ENCODE assay signal across 23 cellular contexts in the genomic region with DNA sequence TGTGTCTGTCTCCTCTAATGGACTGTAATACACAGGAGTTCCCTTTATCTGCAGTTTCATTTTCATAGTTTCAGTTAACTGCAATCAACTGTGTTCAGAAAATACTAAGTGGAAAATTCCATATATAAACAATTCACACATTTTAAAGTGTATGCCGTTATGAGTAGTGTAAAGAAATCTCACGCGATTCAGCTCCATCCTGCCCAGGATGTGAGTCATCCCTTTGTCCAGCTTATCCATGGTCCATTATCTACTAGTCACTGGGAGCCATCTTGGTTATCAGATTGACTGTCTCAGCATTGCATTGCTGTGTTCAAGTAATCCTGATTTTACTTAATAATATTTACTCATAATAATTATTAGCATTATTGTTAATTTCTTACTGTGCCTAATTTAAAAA. TPM values are rescaled to one million over a fixed set of nuclear protein-coding genes. Genes with fewer than 3 reads are reported as not detected.
DNase-seq lines count a peak whose midpoint lies in the region; ATAC-seq and TF ChIP-seq lines count a peak whose summit lies in the region.
"Had no signal": no experiment of that assay in that cellular context is flagged by ENCODE, and none has a peak within 500 bp of the region (broad histone marks: within the 10 kb centered on the region; RNA-seq: fewer than 3 reads in every experiment).

No MANE protein-coding gene starts in this region.

- H3K4me3 ChIP-seq in astrocyte of the spinal cord (ENCODE audit: low read depth, low read length) = no peak overlapping the region
- H3K4me3 ChIP-seq: spleen had no signal

- H3K36me3 Mint-ChIP-seq in T-cell = no peaks in the 10 kb centered on the region
- H3K36me3 Mint-ChIP-seq: CD4-positive, alpha-beta memory T cell had no signal

- H3K4me1 Mint-ChIP-seq in T-cell = no peaks in the 10 kb centered on the region
- H3K4me1 Mint-ChIP-seq: CD4-positive, alpha-beta memory T cell had no signal

- ATAC-seq in GM21381 (IDR thresholded peaks at IDR 0.05; ENCODE audit: unreplicated experiment) (no peak), T-cell (replicated peaks in 1 of 4) (no peak)
- ATAC-seq: activated CD8-positive, alpha-beta T cell treated with anti-CD3 and anti-CD28 coated beads, Interleukin-2, amount 10 ng/mL, durations not matched to agents 7 days and 5 days; esophagus mucosa; stimulated activated naive CD8-positive, alpha-beta T cell treated with anti-CD3 and anti-CD28 coated beads, Interleukin-15, Interleukin-2, amounts not matched to agents 100 U/mL and 50 U/mL, for 24 hours had no signal

- in situ Hi-C loops in astrocyte of the spinal cord (cut with HindIII; ENCODE audit: low sequenced_read_pairs) = no loop called here

- DNase-seq in EH (ENCODE audit: low read depth) (peak; percentile 13), HT1080 (ENCODE audit: low read depth) (peak; percentile 65), astrocyte of the spinal cord (ENCODE audit: low read depth, low spot score) (peak; percentile 20), glomerular visceral epithelial cell (ENCODE audit: extremely low spot score) (peak; percentile 3), HEK293T (ENCODE audit: extremely low spot score) (no peak), T-cell (no peak)
- DNase-seq: activated CD4-positive, alpha-beta T cell treated with anti-CD3 and anti-CD28 coated beads for 1 hour; activated CD8-positive, alpha-beta T cell treated with anti-CD3 and anti-CD28 coated beads, Interleukin-2, amount 10 ng/mL, durations not matched to agents 7 days and 5 days; activated naive CD4-positive, alpha-beta T cell treated with Interleukin-2 at 50 U/mL for 16 hours; activated T-cell treated with anti-CD3 and anti-CD28 coated beads, Interleukin-2, amount 50 U/mL, for 1 hour; amygdala; CD4-positive, alpha-beta memory T cell; glutamatergic neuron; mammary epithelial cell; NCI-H1694 treated with DMSO at 0.1 percent for 48 hours; NCI-H2171 treated with DMSO at 0.1 percent for 48 hours; NCI-H526; Right ventricle myocardium superior; spleen; stimulated activated CD4-positive, alpha-beta T cell treated with anti-CD3 and anti-CD28 coated beads, Interleukin-4, amount 100 ng/mL, for 24 hours; stimulated activated naive CD8-positive, alpha-beta T cell treated with anti-CD3 and anti-CD28 coated beads, Interleukin-15, Interleukin-2, amounts not matched to agents 100 U/mL and 50 U/mL, for 24 hours had no signal

- no peak overlapping the region for H3K27ac Mint-ChIP-seq in T-cell
- H3K27ac Mint-ChIP-seq: activated CD8-positive, alpha-beta T cell treated with anti-CD3 and anti-CD28 coated beads, Interleukin-2, amount 10 ng/mL, durations not matched to agents 7 days and 5 days; CD4-positive, alpha-beta memory T cell had no signal

- POLR2A ChIA-PET in HEK293T (lab: Yijun Ruan, JAX) (no interaction called here), T-cell (lab: Charles Lee) (no interaction called here)

- no peak for TF ChIP-seq CTCF in astrocyte of the spinal cord (IDR thresholded peaks at IDR 0.05; ENCODE audit: low read depth, low read length)

- CTCF ChIA-PET in HEK293T (lab: Yijun Ruan, JAX) (no interaction called here), T-cell (lab: Charles Lee) (interaction anchor here in 1 of 2 donors (0.5 kb wide), 1 partner anchor 77 kb away, joined by 4 read pairs; no protein-coding TSS in a partner anchor)

- H3K4me3 Mint-ChIP-seq in T-cell = no peak overlapping the region
- H3K4me3 Mint-ChIP-seq: activated CD8-positive, alpha-beta T cell treated with anti-CD3 and anti-CD28 coated beads, Interleukin-2, amount 10 ng/mL, durations not matched to agents 7 days and 5 days; CD4-positive, alpha-beta memory T cell had no signal

- H3K9me3 Mint-ChIP-seq in T-cell = no peaks in the 10 kb centered on the region
- H3K9me3 Mint-ChIP-seq: CD4-positive, alpha-beta memory T cell had no signal

- H3K27me3 Mint-ChIP-seq in T-cell = peaks cover 2 to 11% of the 10 kb centered on the region in 2 donors

TF ChIP-seq in HEK293T, 16 proteins besides CTCF, POLR2A, EP300 and RAD21:
- TF ChIP-seq FOXM1 (IDR thresholded peaks at IDR 0.05; ENCODE audit: borderline replicate concordance) (no peak), L3MBTL2 (conservative IDR thresholded peaks at IDR 0.05) (no peak), HDGF (IDR thresholded peaks at IDR 0.05; ENCODE audit: borderline replicate concordance) (no peak), FOXK2 (IDR thresholded peaks at IDR 0.05) (no peak), LEF1 (IDR thresholded peaks at IDR 0.05; ENCODE audit: borderline replicate concordance) (no peak), TARDBP (IDR thresholded peaks at IDR 0.05) (no peak), SUZ12 (IDR thresholded peaks at IDR 0.05) (no peak), NFRKB (IDR thresholded peaks at IDR 0.05) (no peak), FOXA1 (IDR thresholded peaks at IDR 0.05) (no peak), BHLHE40 (IDR thresholded peaks at IDR 0.05; ENCODE audit: borderline replicate concordance) (no peak), CTBP1 (IDR thresholded peaks at IDR 0.05; ENCODE audit: borderline replicate concordance) (no peak), ELF4 (IDR thresholded peaks at IDR 0.05) (no peak), ZNF384 (IDR thresholded peaks at IDR 0.05) (no peak), SP1 (IDR thresholded peaks at IDR 0.05) (no peak)
- TF ChIP-seq, protein P1, sequence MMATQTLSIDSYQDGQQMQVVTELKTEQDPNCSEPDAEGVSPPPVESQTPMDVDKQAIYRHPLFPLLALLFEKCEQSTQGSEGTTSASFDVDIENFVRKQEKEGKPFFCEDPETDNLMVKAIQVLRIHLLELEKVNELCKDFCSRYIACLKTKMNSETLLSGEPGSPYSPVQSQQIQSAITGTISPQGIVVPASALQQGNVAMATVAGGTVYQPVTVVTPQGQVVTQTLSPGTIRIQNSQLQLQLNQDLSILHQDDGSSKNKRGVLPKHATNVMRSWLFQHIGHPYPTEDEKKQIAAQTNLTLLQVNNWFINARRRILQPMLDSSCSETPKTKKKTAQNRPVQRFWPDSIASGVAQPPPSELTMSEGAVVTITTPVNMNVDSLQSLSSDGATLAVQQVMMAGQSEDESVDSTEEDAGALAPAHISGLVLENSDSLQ (IDR thresholded peaks at IDR 0.05) = no peak

RNA-seq across cellular contexts. Expression of a gene that starts 14.5 kb away (rescaled TPM):
- total RNA-seq in HT1080 (2014; rRNA removed; shearing (Covaris generic)) = 0.11 and 0.23 TPM in 2 replicates
- polyA plus RNA-seq in HT1080 (2015; cell fraction: cytosol; rRNA removed) = 0.01 and 0.10 TPM in 2 replicates
- polyA plus RNA-seq in HT1080 (2015; cell fraction: nucleus; rRNA removed) = 0.02 and 0.09 TPM in 2 replicates
- total RNA-seq in T-cell = not detected
- total RNA-seq: activated CD8-positive, alpha-beta T cell treated with anti-CD3 and anti-CD28 coated beads, Interleukin-2, amount 10 ng/mL, durations not matched to agents 7 days and 5 days; CD4-positive, alpha-beta memory T cell; esophagus mucosa; Right ventricle myocardium superior; spleen had no signal
- polyA plus RNA-seq: CD4-positive, alpha-beta memory T cell had no signal

Comparison
In these comparisons a context has a peak if more than half of its experiments do, and no peak if none do; other contexts are left out.
1. DNase-seq: peak in EH (single experiment), HT1080 (single experiment), astrocyte of the spinal cord (single experiment) and glomerular visceral epithelial cell (single experiment); none in HEK293T (single experiment) and T-cell (0 of 34).